Comparison of ENCODE assay signal across 27 cellular contexts in genomic region chr12:48356041-48356768, GRCh38. TPM values are rescaled to one million over a fixed set of nuclear protein-coding genes. Genes with fewer than 3 reads are reported as not detected.
DNase-seq lines count a peak whose midpoint lies in the region; FAIRE-seq and TF ChIP-seq lines count a peak whose summit lies in the region.
"Had no signal": no experiment of that assay in that cellular context is flagged by ENCODE, and none has a peak within 500 bp of the region (broad histone marks: within the 10 kb centered on the region; RNA-seq: fewer than 3 reads in every experiment).

No MANE protein-coding gene starts in this region.

- H4K91ac ChIP-seq in mesenchymal stem cell (ENCODE audit: low read length), result no peak overlapping the region

- no peaks in the 10 kb centered on the region for H3K9me3 Mint-ChIP-seq in HFFc6
- H3K9me3 Mint-ChIP-seq: activated naive CD4-positive, alpha-beta T cell treated with anti-CD3 and anti-CD28 coated beads for 36 hours; activated T-cell treated with anti-CD3 and anti-CD28 coated beads, Interleukin-2, amount 50 U/mL, for 4 hours; CD8-positive, alpha-beta T cell; memory B cell; stimulated activated naive CD8-positive, alpha-beta T cell treated with anti-CD3 and anti-CD28 coated beads, Interleukin-15, amount 100 ng/mL, for 72 hours; T-cell had no signal

- no peaks in the 10 kb centered on the region for H3K36me3 Mint-ChIP-seq in HFFc6 (ENCODE audit: low read depth)
- H3K36me3 Mint-ChIP-seq: CD8-positive, alpha-beta T cell; memory B cell; T-cell had no signal

- 82% methylated on average over 6 of the region's 6 CpGs for WGBS in mesenchymal stem cell

- CTCF ChIA-PET in RWPE1 (lab: Yijun Ruan, JAX), result no interaction called here

- H3K36me3 ChIP-seq in mesenchymal stem cell (ENCODE audit: control insufficient read depth in 1 of 2, insufficient read depth in 2 of 2, low read depth in 1 of 2, low read length in 2 of 2) (no peaks in the 10 kb centered on the region), kidney (ENCODE audit: control insufficient read depth in 1 of 2, insufficient read depth in 2 of 2, low read length in 2 of 2) (no peaks in the 10 kb centered on the region)
- H3K36me3 ChIP-seq: right atrium auricular region had no signal

- H2AFZ ChIP-seq in mesenchymal stem cell (ENCODE audit: low read depth, low read length), result no peak overlapping the region

- H3K27ac ChIP-seq in RWPE1 (no peak overlapping the region), mesenchymal stem cell (ENCODE audit: low read length, poor library complexity, severe bottlenecking) (no peak overlapping the region), kidney (ENCODE audit: low read depth in 2 of 2, low read length in 2 of 2) (no peak overlapping the region)
- H3K27ac ChIP-seq: gastrocnemius medialis, right atrium auricular region, tibial artery had no signal

- H3K9ac ChIP-seq in mesenchymal stem cell (ENCODE audit: low read length), result no peak overlapping the region
- no peak overlapping the region for H3K9ac ChIP-seq in kidney (ENCODE audit: low read length in 2 of 2)

- no peak overlapping the region for H3K4me3 ChIP-seq in epithelial cell of proximal tubule (ENCODE audit: low read depth, low read length)
- H3K4me3 ChIP-seq in mesenchymal stem cell (ENCODE audit: insufficient read depth in 1 of 2, low read depth in 1 of 2, low read length in 2 of 2), result no peak overlapping the region
- no peak overlapping the region for H3K4me3 ChIP-seq in kidney (ENCODE audit: low read length in 2 of 2)
- H3K4me3 ChIP-seq: gastrocnemius medialis, right atrium auricular region, tibial artery had no signal

- H3K4me1 Mint-ChIP-seq in HFFc6 (ENCODE audit: low read depth), result no peaks in the 10 kb centered on the region
- H3K4me1 Mint-ChIP-seq: stimulated activated naive CD8-positive, alpha-beta T cell treated with anti-CD3 and anti-CD28 coated beads, Interleukin-15, amount 100 ng/mL, for 72 hours had no signal

- peaks cover 0 to 6% of the 10 kb centered on the region in 2 experiments for H3K27me3 ChIP-seq in mesenchymal stem cell (ENCODE audit: control insufficient read depth in 1 of 2, insufficient read depth in 1 of 2, low read length in 2 of 2)
- H3K27me3 ChIP-seq: gastrocnemius medialis, right atrium auricular region, tibial artery had no signal

- H4K8ac ChIP-seq in mesenchymal stem cell (ENCODE audit: low read length), result no peak overlapping the region

- H3K4ac ChIP-seq in mesenchymal stem cell (ENCODE audit: low read depth in 1 of 2, low read length in 2 of 2), result no peak overlapping the region

- H3K18ac ChIP-seq in mesenchymal stem cell (ENCODE audit: low read depth in 1 of 2, low read length in 2 of 2), result no peak overlapping the region

- H2AK5ac ChIP-seq in mesenchymal stem cell (ENCODE audit: low read length, severe bottlenecking), result no peak overlapping the region

- no peaks in the 10 kb centered on the region for H3K79me1 ChIP-seq in mesenchymal stem cell (replicated peaks; ENCODE audit: low read length, poor library complexity, severe bottlenecking)

- no peak overlapping the region for H3K23ac ChIP-seq in mesenchymal stem cell (ENCODE audit: low read length in 2 of 2)

- H3K9me3 ChIP-seq in mesenchymal stem cell (ENCODE audit: control insufficient read depth, low read length), result no peaks in the 10 kb centered on the region
- H3K9me3 ChIP-seq in kidney (ENCODE audit: control insufficient read depth in 1 of 2, low read length in 2 of 2), result no peaks in the 10 kb centered on the region
- H3K9me3 ChIP-seq: gastrocnemius medialis, right atrium auricular region, tibial artery had no signal

- no peak overlapping the region for H2BK120ac ChIP-seq in mesenchymal stem cell (ENCODE audit: low read depth, low read length)

- POLR2A ChIA-PET in RWPE1 (lab: Yijun Ruan, JAX; ENCODE audit: low non-redundant PET), result no interaction called here

- DNase-seq in LHCN-M2 (ENCODE audit: low read depth) (peak; percentile 11), RWPE1 (ENCODE audit: low spot score) (peak; percentile 42), epithelial cell of proximal tubule (ENCODE audit: low read depth) (peak; percentile 37), mesenchymal stem cell (peak; percentile 30), HFFc6 (no peak), HuH-7 (ENCODE audit: low spot score) (no peak), kidney (no peak)
- DNase-seq: activated CD4-positive, alpha-beta T cell treated with anti-CD3 and anti-CD28 coated beads for 1 hour; activated CD8-positive, alpha-beta memory T cell treated with anti-CD3 and anti-CD28 coated beads for 24 hours; activated naive CD4-positive, alpha-beta T cell treated with anti-CD3 and anti-CD28 coated beads for 36 hours; activated T-cell treated with anti-CD3 and anti-CD28 coated beads, Interleukin-2, amount 50 U/mL, for 4 hours; anterior cingulate cortex; CD8-positive, alpha-beta T cell; central memory CD4-positive, alpha-beta T cell; dermis blood vessel endothelial cell; DMS79; gastrocnemius medialis; NCI-H1417 treated with DMSO at 0.1 percent for 48 hours; NCI-H2107; NCI-H524; SIG-M5; stimulated activated naive CD8-positive, alpha-beta T cell treated with anti-CD3 and anti-CD28 coated beads, Interleukin-15, amount 100 ng/mL, for 72 hours; T-cell; tibial artery had no signal

- H2BK12ac ChIP-seq in mesenchymal stem cell (ENCODE audit: low read length in 2 of 2), result no peak overlapping the region

- H3K27ac Mint-ChIP-seq in HFFc6, result no peak overlapping the region
- H3K27ac Mint-ChIP-seq: activated naive CD4-positive, alpha-beta T cell treated with anti-CD3 and anti-CD28 coated beads for 36 hours; CD8-positive, alpha-beta T cell; memory B cell; stimulated activated naive CD8-positive, alpha-beta T cell treated with anti-CD3 and anti-CD28 coated beads, Interleukin-15, amount 100 ng/mL, for 72 hours; T-cell had no signal

- no peak overlapping the region for H3K4me3 Mint-ChIP-seq in HFFc6
- H3K4me3 Mint-ChIP-seq: activated naive CD4-positive, alpha-beta T cell treated with anti-CD3 and anti-CD28 coated beads for 36 hours; activated T-cell treated with anti-CD3 and anti-CD28 coated beads, Interleukin-2, amount 50 U/mL, for 4 hours; CD8-positive, alpha-beta T cell; memory B cell; stimulated activated naive CD8-positive, alpha-beta T cell treated with anti-CD3 and anti-CD28 coated beads, Interleukin-15, amount 100 ng/mL, for 72 hours; T-cell had no signal

- H3K4me1 ChIP-seq in mesenchymal stem cell (ENCODE audit: control insufficient read depth, insufficient read depth, low read depth, low read length) (peaks cover 3% of the 10 kb centered on the region), kidney (ENCODE audit: control insufficient read depth in 1 of 2, insufficient read depth in 1 of 2, low read depth in 1 of 2, low read length in 2 of 2) (peaks cover 3 to 11% of the 10 kb centered on the region in 2 donors)

- no peak overlapping the region for H3K4me2 ChIP-seq in mesenchymal stem cell (ENCODE audit: low read length, poor library complexity, severe bottlenecking)

- FAIRE-seq in kidney (lab: Jason Lieb, UNC), result no peak
- FAIRE-seq: TTC549 had no signal

- no peak overlapping the region for H2BK15ac ChIP-seq in mesenchymal stem cell (ENCODE audit: low read depth, poor library complexity, severe bottlenecking)

- intact Hi-C loops in kidney (cut with DNase I), result no loop called here

- no peak overlapping the region for H2BK5ac ChIP-seq in mesenchymal stem cell (ENCODE audit: low read depth, low read length, poor library complexity, severe bottlenecking)

- H3K27me3 Mint-ChIP-seq in HFFc6 (ENCODE audit: insufficient read depth), result peaks cover 8% of the 10 kb centered on the region
- H3K27me3 Mint-ChIP-seq: memory B cell; stimulated activated naive CD8-positive, alpha-beta T cell treated with anti-CD3 and anti-CD28 coated beads, Interleukin-15, amount 100 ng/mL, for 72 hours; T-cell had no signal

- TF ChIP-seq CTCF in RWPE1 (conservative IDR thresholded peaks at IDR 0.05; ENCODE audit: low read depth) (no peak), epithelial cell of proximal tubule (conservative IDR thresholded peaks at IDR 0.05; ENCODE audit: low read depth, low read length) (no peak), HFFc6 (IDR thresholded peaks at IDR 0.05) (no peak), kidney (IDR thresholded peaks at IDR 0.05; ENCODE audit: borderline replicate concordance, extremely low read depth, insufficient read depth) (no peak)

- H3K14ac ChIP-seq in mesenchymal stem cell (ENCODE audit: low read length in 2 of 2), result no peak overlapping the region

RNA-seq across cellular contexts. Expression of gene ZNF641, which starts 5.5 kb away (rescaled TPM):
- total RNA-seq in LHCN-M2 (2014; rRNA removed) (3.2 and 4.0 TPM in 2 replicates), epithelial cell of proximal tubule (3.5 and 5.8 TPM in 2 replicates), kidney (23.8 TPM)
- polyA plus RNA-seq in LHCN-M2 (2012), result 3.2 TPM
- polyA plus RNA-seq in mesenchymal stem cell (2013, experiment 1 of 2), result 6.2 TPM
- 5.9 TPM for polyA plus RNA-seq in mesenchymal stem cell (2013, experiment 2 of 2)
- total RNA-seq in HFFc6 (2021; fragmentation: NEBNext Ultra II Directional; extraction: Animal tissue kit (Norgen Biotek cat#: 25700)), result 1 to 10 TPM; 4.2 to 6.4 (median 5.2) TPM
- polyA plus RNA-seq in kidney (ENCODE audit: insufficient read depth, low read depth, low replicate concordance), result 7.7 TPM

Comparison
In these comparisons a context has a peak if more than half of its experiments do, and no peak if none do; other contexts are left out.
1. DNase-seq: peak in LHCN-M2 (single experiment), RWPE1 (single experiment), epithelial cell of proximal tubule (single experiment) and mesenchymal stem cell (single experiment); none in HFFc6 (single experiment), HuH-7 (single experiment) and kidney (single experiment).